ENCODE assay signal across 1 cellular context in the genomic region with DNA sequence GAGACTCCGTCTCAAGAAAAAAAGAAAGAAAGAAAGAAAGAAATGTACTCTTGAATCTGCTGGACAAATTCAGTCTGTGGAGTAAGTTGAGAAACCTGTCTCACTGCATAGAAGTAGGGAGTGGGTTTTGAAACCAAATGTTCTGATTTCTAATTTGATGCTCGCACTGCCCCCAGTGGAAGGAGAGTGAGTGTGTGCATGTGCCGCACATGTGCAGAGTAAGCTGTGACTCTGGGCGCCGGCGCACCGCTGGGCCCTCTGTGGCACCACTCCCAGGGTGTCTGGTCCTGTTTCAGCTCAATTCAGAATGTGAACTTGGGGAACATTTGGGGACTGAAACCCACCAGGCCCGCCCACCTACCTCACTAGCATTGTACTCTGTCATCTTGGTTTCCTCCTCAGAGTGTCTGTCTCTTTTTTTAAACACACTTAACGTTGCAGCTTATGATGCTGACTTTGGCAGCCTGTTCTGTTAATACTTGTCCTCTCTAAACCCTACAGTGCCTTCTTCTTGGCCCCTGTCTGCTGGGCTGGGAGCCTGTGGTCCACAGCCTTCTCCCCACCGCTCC.
A peak's percentile ranks its signal among the peaks of the same experiment; 100 is the strongest.
TF ChIP-seq lines count a peak whose summit lies in the region.

No MANE protein-coding gene starts in this region.

TF ChIP-seq in H1, 55 proteins besides CTCF, POLR2A, EP300 and RAD21:
- TF ChIP-seq, protein P1, sequence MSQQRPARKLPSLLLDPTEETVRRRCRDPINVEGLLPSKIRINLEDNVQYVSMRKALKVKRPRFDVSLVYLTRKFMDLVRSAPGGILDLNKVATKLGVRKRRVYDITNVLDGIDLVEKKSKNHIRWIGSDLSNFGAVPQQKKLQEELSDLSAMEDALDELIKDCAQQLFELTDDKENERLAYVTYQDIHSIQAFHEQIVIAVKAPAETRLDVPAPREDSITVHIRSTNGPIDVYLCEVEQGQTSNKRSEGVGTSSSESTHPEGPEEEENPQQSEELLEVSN (IDR thresholded peaks at IDR 0.05) = peak; percentile 50; the same call in 1 of the 2 replicates
- TF ChIP-seq, protein P2, sequence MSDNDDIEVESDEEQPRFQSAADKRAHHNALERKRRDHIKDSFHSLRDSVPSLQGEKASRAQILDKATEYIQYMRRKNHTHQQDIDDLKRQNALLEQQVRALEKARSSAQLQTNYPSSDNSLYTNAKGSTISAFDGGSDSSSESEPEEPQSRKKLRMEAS (IDR thresholded peaks at IDR 0.05) = peak; percentile 87
- TF ChIP-seq GABPA (IDR thresholded peaks at IDR 0.05; ENCODE audit: borderline replicate concordance, insufficient read depth, low read length) = no peak
